ENCODE assay signal across 10 cellular contexts in genomic region chr1:15038232-15039016, GRCh38.
DNase-seq lines count a peak whose midpoint lies in the region; ATAC-seq, FAIRE-seq and TF ChIP-seq lines count a peak whose summit lies in the region.
"Had no signal": no experiment of that assay in that cellular context is flagged by ENCODE, and none has a peak within 500 bp of the region (broad histone marks: within the 10 kb centered on the region; RNA-seq: fewer than 3 reads in every experiment).

No MANE protein-coding gene starts in this region.

- intact Hi-C loops in K562 (cut with micrococcal nuclease) = no loop called here
- intact Hi-C loops in spleen (cut with DNase I; ENCODE audit: low total_unique reads) = no loop called here

- H3K4me1 ChIP-seq in K562 (replicated peaks in 1 of 2; ENCODE audit: control insufficient read depth in 2 of 2, insufficient read depth in 2 of 2, low read length in 2 of 2) (peaks cover 0 to 9% of the 10 kb centered on the region in 2 experiments; a peak in 1 of 5 replicates), spleen (peaks cover 0 to 45% (median 23%) of the 10 kb centered on the region in 6 donors)
- no peaks in the 10 kb centered on the region for H3K4me1 ChIP-seq in effector memory CD4-positive, alpha-beta T cell (ENCODE audit: control insufficient read depth, insufficient read depth, low read length, poor library complexity, severe bottlenecking)

- ATAC-seq in K562 (peak; percentile 91), GM19467 (IDR thresholded peaks at IDR 0.05; ENCODE audit: unreplicated experiment) (no peak)

- H3K9me3 ChIP-seq in K562 (replicated peaks; ENCODE audit: control insufficient read depth, insufficient read depth, low read depth, low read length) = no peaks in the 10 kb centered on the region
- H3K9me3 ChIP-seq in effector memory CD4-positive, alpha-beta T cell (ENCODE audit: control insufficient read depth, low read length) = no peaks in the 10 kb centered on the region
- H3K9me3 ChIP-seq in spleen = no peaks in the 10 kb centered on the region

- TF ChIP-seq EP300 in K562 (IDR thresholded peaks at IDR 0.05; ENCODE audit: low read length) = no peak

- peak in 1 of 2 experiments; percentile 28; a peak in 2 of 4 replicates for TF ChIP-seq RAD21 in K562 (CRISPR knock-in tag; conservative IDR thresholded peaks at IDR 0.05 in 1 of 2, IDR thresholded peaks at IDR 0.05 in 1 of 2)

- H3K4me2 ChIP-seq in K562 (ENCODE audit: insufficient read depth, low read length) = no peak overlapping the region

- BruUV-seq in K562 (replicated peaks; lab: Mats Ljungman, UMichigan) = no TSS peak

- FAIRE-seq in K562 (lab: Jason Lieb, UNC) = peak; percentile 90

- 45% methylated on average over 7 of the region's 7 CpGs for WGBS in K562 (ENCODE audit: insufficient coverage, low coverage, missing lambda C conversion rate)
- 76 to 88% (median 81%) methylated on average over 7 of the region's 7 CpGs for WGBS in spleen, 5 donors

- H3K4me3 ChIP-seq in K562 (no peak overlapping the region), retinal pigment epithelial cell (ENCODE audit: low read length) (no peak overlapping the region), spleen (no peak overlapping the region)
- H3K4me3 ChIP-seq in effector memory CD4-positive, alpha-beta T cell (ENCODE audit: insufficient read depth, low read depth, low read length, poor library complexity, severe bottlenecking) = no peak overlapping the region

- H4K20me1 ChIP-seq in K562 (replicated peaks; ENCODE audit: control insufficient read depth, insufficient read depth, low read length) = no peaks in the 10 kb centered on the region

- POLR2A ChIA-PET in K562 (lab: Yijun Ruan, JAX) = interaction anchor here (0.6 to 2.3 kb wide), 3 partner anchors 11 to 351 kb away, joined by 3 to 7 read pairs (median 3); no protein-coding TSS in a partner anchor

- DNase-seq in activated CD4-positive, alpha-beta T cell treated with anti-CD3 and anti-CD28 coated beads for 48 hours = peak; percentile 35
- DNase-seq in activated CD4-positive, alpha-beta T cell treated with anti-CD3 and anti-CD28 coated beads for 1 hour = no peak
- DNase-seq in MV-4-11 (lab: John Stamatoyannopoulos, UW) = peak; percentile 4
- DNase-seq in K562 (ENCODE audit: extremely low read depth in 1 of 4, low spot score in 3 of 4) = peak; percentile 52 to 67 (median 62)
- no peak for DNase-seq in retinal pigment epithelial cell (ENCODE audit: low read depth)
- no peak for DNase-seq in effector memory CD4-positive, alpha-beta T cell
- DNase-seq in spleen = no peak
- DNase-seq: SIG-M5 had no signal

- no peak overlapping the region for H2AFZ ChIP-seq in K562 (ENCODE audit: low read depth, low read length)

- CTCF ChIA-PET in K562 (lab: Yijun Ruan, JAX; ENCODE audit: low intra/inter-chr PET ratio) = interaction anchor here (1.2 kb wide), 1 partner anchor 266 kb away, joined by 3 read pairs; no protein-coding TSS in a partner anchor

- TF ChIP-seq CTCF in K562 (IDR thresholded peaks at IDR 0.05 in 2 of 3, conservative IDR thresholded peaks at IDR 0.05 in 1 of 3; ENCODE audit: insufficient read depth in 2 of 3, low read depth in 1 of 3, low read length in 3 of 3) = peak; percentile 53 to 77 (median 75)
- TF ChIP-seq CTCF in retinal pigment epithelial cell (conservative IDR thresholded peaks at IDR 0.05; ENCODE audit: low read depth, low read length) = peak; percentile 53
- peak in 3 of 11 experiments; percentile 8 to 19 (median 11) for TF ChIP-seq CTCF in spleen (IDR thresholded peaks at IDR 0.05 in 8 of 11, conservative IDR thresholded peaks at IDR 0.05 in 3 of 11)

- no peaks in the 10 kb centered on the region for H3K9me1 ChIP-seq in K562 (ENCODE audit: control insufficient read depth, insufficient read depth, low read length)

- H3K9ac ChIP-seq in K562 (ENCODE audit: insufficient read depth in 1 of 2, low read depth in 2 of 2, low read length in 2 of 2) = no peak overlapping the region

- TF ChIP-seq POLR2A in K562 (conservative IDR thresholded peaks at IDR 0.05) (no peak), spleen (IDR thresholded peaks at IDR 0.05) (no peak)

- H3K79me2 ChIP-seq in K562 (ENCODE audit: control insufficient read depth, insufficient read depth, low read length) = no peaks in the 10 kb centered on the region

- in situ Hi-C loops in K562 (cut with MboI) = no loop called here

- H3K27me3 ChIP-seq in K562 (ENCODE audit: control insufficient read depth in 2 of 2, insufficient read depth in 2 of 2, low read length in 2 of 2) (no peaks in the 10 kb centered on the region; a peak in 1 of 5 replicates), spleen (replicated peaks in 1 of 7) (no peaks in the 10 kb centered on the region)
- H3K27me3 ChIP-seq in effector memory CD4-positive, alpha-beta T cell (replicated peaks; ENCODE audit: control insufficient read depth, insufficient read depth, low read length, poor library complexity, severe bottlenecking) = no peaks in the 10 kb centered on the region

- H3K36me3 ChIP-seq in K562 (ENCODE audit: control insufficient read depth, insufficient read depth, low read length) (peaks cover 13% of the 10 kb centered on the region; the same call in 2 of the 3 replicates), spleen (peaks cover 0 to 66% (median 10%) of the 10 kb centered on the region in 6 donors)
- H3K36me3 ChIP-seq in effector memory CD4-positive, alpha-beta T cell (ENCODE audit: control insufficient read depth, insufficient read depth, low read length) = no peaks in the 10 kb centered on the region

- H3K27ac ChIP-seq in K562 (ENCODE audit: extremely low read depth, low read depth, low read length) (no peak overlapping the region), spleen (no peak overlapping the region)
- no peak overlapping the region for H3K27ac ChIP-seq in effector memory CD4-positive, alpha-beta T cell (ENCODE audit: insufficient read depth, low read length, poor library complexity, severe bottlenecking)
- H3K27ac ChIP-seq: epithelial cell of prostate had no signal

TF ChIP-seq in K562, 482 proteins besides CTCF, POLR2A, EP300 and RAD21 (continues in another document):
- TF ChIP-seq RFX7 (CRISPR knock-in tag; IDR thresholded peaks at IDR 0.05) (no peak), CREBBP (IDR thresholded peaks at IDR 0.05; ENCODE audit: low read depth, low read length) (no peak), ZNF830 (CRISPR knock-in tag; IDR thresholded peaks at IDR 0.05) (no peak), MNT (conservative IDR thresholded peaks at IDR 0.05) (no peak; a peak in 1 of 4 replicates), ZNF561 (CRISPR knock-in tag; conservative IDR thresholded peaks at IDR 0.05) (no peak), NFXL1 (CRISPR knock-in tag; IDR thresholded peaks at IDR 0.05) (no peak), ZEB2 (IDR thresholded peaks at IDR 0.05) (peak; percentile 97), ZNF24 (IDR thresholded peaks at IDR 0.05) (no peak; the same call in 1 of the 2 replicates), CSDE1 (IDR thresholded peaks at IDR 0.05) (0 out of 4 replicates have a peak, but pooled peaks of 1 of the 2 experiments have one; percentile 36), HMG20A (CRISPR knock-in tag; conservative IDR thresholded peaks at IDR 0.05) (no peak), RBM17 (IDR thresholded peaks at IDR 0.05; ENCODE audit: borderline replicate concordance, low read depth, low read length) (no peak), SNRNP70 (optimal IDR thresholded peaks at IDR 0.05; ENCODE audit: low read depth, low read length) (no peak), HDGF (IDR thresholded peaks at IDR 0.05) (no peak), ZNF551 (CRISPR knock-in tag; IDR thresholded peaks at IDR 0.05) (no peak), CEBPB (tag; IDR thresholded peaks at IDR 0.05) (peak; percentile 81), ZNF165 (CRISPR knock-in tag; IDR thresholded peaks at IDR 0.05; ENCODE audit: borderline replicate concordance) (no peak), LEF1 (IDR thresholded peaks at IDR 0.05) (no peak), TOE1 (IDR thresholded peaks at IDR 0.05; ENCODE audit: borderline replicate concordance) (0 out of 2 replicates have a peak, but pooled peaks have one; percentile 29), TOE1 (CRISPR knock-in tag; IDR thresholded peaks at IDR 0.05; ENCODE audit: borderline replicate concordance, low read depth) (no peak), ESRRA (IDR thresholded peaks at IDR 0.05; ENCODE audit: borderline replicate concordance, low read depth) (peak; percentile 34; the same call in 1 of the 2 replicates), SNAPC5 (CRISPR knock-in tag; IDR thresholded peaks at IDR 0.05) (no peak), ZNF57 (CRISPR knock-in tag; IDR thresholded peaks at IDR 0.05) (no peak), ZFPM2 (CRISPR knock-in tag; IDR thresholded peaks at IDR 0.05) (no peak)

Comparison
In these comparisons a context has a peak if more than half of its experiments do, and no peak if none do; other contexts are left out.
1. DNase-seq: peak in activated CD4-positive, alpha-beta T cell treated with anti-CD3 and anti-CD28 coated beads for 48 hours (single experiment), MV-4-11 (single experiment) and K562 (4 of 4); none in activated CD4-positive, alpha-beta T cell treated with anti-CD3 and anti-CD28 coated beads for 1 hour (single experiment), retinal pigment epithelial cell (single experiment), effector memory CD4-positive, alpha-beta T cell (0 of 3) and spleen (single experiment).